ENCODE assay signal across 8 cellular contexts in the genomic region with DNA sequence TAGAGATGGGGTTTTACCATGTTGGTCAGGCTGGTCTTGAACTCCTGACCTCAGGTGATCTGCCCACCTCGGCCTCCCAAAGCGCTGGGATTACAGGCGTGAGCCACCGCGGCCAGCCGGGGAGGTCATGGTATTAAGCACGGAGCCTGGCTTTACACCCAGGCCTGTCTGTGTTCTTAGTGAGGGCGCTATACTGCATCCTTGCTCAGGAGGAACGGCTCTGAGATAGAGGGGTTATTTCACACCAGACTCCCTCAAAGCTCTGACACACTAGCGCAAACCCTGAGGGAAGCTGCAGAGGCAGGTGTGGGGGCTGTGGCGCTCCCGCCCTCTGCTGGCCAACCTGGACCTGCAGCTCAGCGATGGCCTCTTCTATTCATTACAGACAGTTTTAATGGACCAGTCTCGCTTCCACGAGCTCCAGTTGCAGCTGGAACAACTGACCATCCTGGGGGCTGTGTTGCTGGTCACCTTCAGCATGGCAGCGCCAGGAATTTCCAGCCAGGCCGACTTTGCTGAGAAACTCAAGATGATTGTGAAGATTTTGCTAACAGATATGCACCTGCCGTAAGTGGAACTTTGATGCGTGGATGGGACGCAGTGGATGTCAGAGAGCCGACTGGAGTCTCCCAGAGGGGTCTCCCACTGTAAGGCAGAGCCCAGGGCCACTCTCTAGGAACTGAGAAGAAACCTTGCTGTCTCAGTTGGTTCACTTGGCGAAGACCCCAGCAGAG. TPM values are rescaled to one million over a fixed set of nuclear protein-coding genes. Genes with fewer than 3 reads are reported as not detected.
DNase-seq lines count a peak whose midpoint lies in the region; ATAC-seq and TF ChIP-seq lines count a peak whose summit lies in the region.

No MANE protein-coding gene starts in this region.

- H3K27me3 ChIP-seq in adrenal gland (no peaks in the 10 kb centered on the region), right atrium auricular region (no peaks in the 10 kb centered on the region)

- peak; percentile 77 to 91 (median 83) for TF ChIP-seq CTCF in adrenal gland (IDR thresholded peaks at IDR 0.05)
- peak; percentile 75 to 88 for TF ChIP-seq CTCF in right atrium auricular region (IDR thresholded peaks at IDR 0.05)

- no peak overlapping the region for H3K4me3 ChIP-seq in adrenal gland
- H3K4me3 ChIP-seq in right atrium auricular region, result no peak overlapping the region

- ATAC-seq in GM21723 (IDR thresholded peaks at IDR 0.05; ENCODE audit: unreplicated experiment) (peak; percentile 63), sciatic nerve (peak; percentile 86), GM21367 (IDR thresholded peaks at IDR 0.05; ENCODE audit: unreplicated experiment) (no peak)

- DNase-seq in CMK (ENCODE audit: low read depth), result peak; percentile 26
- peak; percentile 71 for DNase-seq in NAMALWA (ENCODE audit: low spot score)
- DNase-seq in T-helper 2 cell, result peak; percentile 32 to 79 (median 55)
- peak; percentile 60 to 89 (median 72) for DNase-seq in adrenal gland
- DNase-seq in right atrium auricular region (ENCODE audit: low spot score), result no peak
- peak; percentile 79 for DNase-seq in sciatic nerve (ENCODE audit: low spot score)

- H3K36me3 ChIP-seq in adrenal gland (replicated peaks in 1 of 2) (peaks cover 0 to 43% of the 10 kb centered on the region in 2 donors), right atrium auricular region (peaks cover 73% of the 10 kb centered on the region)

- H3K4me1 ChIP-seq in adrenal gland (replicated peaks in 1 of 2), result peaks cover 0 to 18% of the 10 kb centered on the region in 2 donors
- peaks cover 0 to 19% of the 10 kb centered on the region in 2 donors for H3K4me1 ChIP-seq in right atrium auricular region

- 42 to 63% (median 54%) methylated on average over 13 to 22 of the region's 22 CpGs for WGBS in adrenal gland, 4 donors

- intact Hi-C loops in adrenal gland (cut with DNase I), result loop anchor here in 1 of 2 donors (2.0 to 10.0 kb wide), 2 partner anchors 103 to 181 kb away; no protein-coding TSS in a partner anchor
- intact Hi-C loops in sciatic nerve (cut with DNase I), result loop anchor here (10.0 kb wide), 1 partner anchor 101 kb away; no protein-coding TSS in a partner anchor

- TF ChIP-seq POLR2A in adrenal gland (IDR thresholded peaks at IDR 0.05), result no peak

- H3K9me3 ChIP-seq in adrenal gland (replicated peaks in 1 of 3) (no peaks in the 10 kb centered on the region), right atrium auricular region (no peaks in the 10 kb centered on the region)

- H3K27ac ChIP-seq in adrenal gland (no peak overlapping the region), right atrium auricular region (no peak overlapping the region)

RNA-seq across cellular contexts. Expression of a gene that starts 26.2 kb away (rescaled TPM):
- total RNA-seq in adrenal gland (10 to 100 TPM in 7 of 8 donors, 1 to 10 TPM in 1; 8.8 to 35.2 (median 14.1) TPM), right atrium auricular region (10 to 100 TPM; 11.9 to 15.3 TPM), sciatic nerve (36.5 TPM)
- polyA plus RNA-seq in adrenal gland, result 1 to 10 TPM; 3.0 to 8.8 (median 5.5) TPM

RNA-seq across cellular contexts. Expression of a gene that starts 49.9 kb away (rescaled TPM):
- total RNA-seq in adrenal gland (1 to 10 TPM in 3 of 8 donors, under 1 TPM in 4, not detected in 1; 0.32 to 3.6 (median 0.90) TPM), right atrium auricular region (under 1 TPM; 0.33 to 0.51 TPM), sciatic nerve (12.3 TPM)
- 1 to 10 TPM in 1 of 3 donors, under 1 TPM in 2; 0.38 to 1.1 (median 0.67) TPM for polyA plus RNA-seq in adrenal gland
